ENCODE assay signal across 9 cellular contexts in the genomic region with DNA sequence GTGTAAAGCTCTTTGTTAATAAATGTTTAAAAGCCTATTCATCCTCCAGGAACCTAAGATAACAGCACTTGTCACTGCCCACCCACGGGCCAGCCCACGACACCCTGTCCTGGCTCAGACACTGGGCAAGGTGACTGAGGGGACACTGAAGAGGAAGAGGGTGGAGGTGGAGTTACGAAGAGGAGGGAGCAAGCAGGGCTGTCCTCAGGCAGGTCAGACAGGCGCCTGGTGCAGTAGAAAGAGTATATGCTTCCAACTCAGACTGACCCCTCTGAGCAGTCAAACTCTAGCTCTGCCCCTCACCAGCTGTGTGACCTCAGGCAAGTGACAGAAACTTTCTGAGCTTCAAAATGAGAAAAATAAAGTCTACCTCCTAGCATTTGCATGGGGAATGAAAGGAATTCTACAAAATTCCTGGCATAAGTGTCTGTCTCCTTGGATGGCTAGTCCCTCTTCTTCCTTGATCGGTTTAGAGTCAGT. TPM values are rescaled to one million over a fixed set of nuclear protein-coding genes. Genes with fewer than 3 reads are reported as not detected.
DNase-seq lines count a peak whose midpoint lies in the region; ATAC-seq and TF ChIP-seq lines count a peak whose summit lies in the region.
"Had no signal": no experiment of that assay in that cellular context is flagged by ENCODE, and none has a peak within 500 bp of the region (broad histone marks: within the 10 kb centered on the region; RNA-seq: fewer than 3 reads in every experiment).

No MANE protein-coding gene starts in this region.

- H3K36me3 ChIP-seq in endodermal cell (ENCODE audit: control insufficient read depth, insufficient read depth, low read length) (no peaks in the 10 kb centered on the region), liver (ENCODE audit: control insufficient read depth in 4 of 4, insufficient read depth in 3 of 4, low read depth in 1 of 4, low read length in 3 of 4) (peaks cover 0 to 2% (median under 1%) of the 10 kb centered on the region in 4 donors), suprapubic skin (no peaks in the 10 kb centered on the region), testis (ENCODE audit: low read depth, missing control alignments) (no peaks in the 10 kb centered on the region)

- no peaks in the 10 kb centered on the region for H3K9me3 ChIP-seq in endodermal cell (ENCODE audit: control insufficient read depth, low read length)
- H3K9me3 ChIP-seq in liver (ENCODE audit: control insufficient read depth in 4 of 4, low read length in 3 of 4): no peaks in the 10 kb centered on the region
- no peaks in the 10 kb centered on the region for H3K9me3 ChIP-seq in suprapubic skin
- H3K9me3 ChIP-seq in testis: no peaks in the 10 kb centered on the region

- peak; percentile 62 for DNase-seq in RPMI7951 (ENCODE audit: low read depth)
- DNase-seq in endodermal cell: peak; percentile 72
- no peak for DNase-seq in suprapubic skin (ENCODE audit: low spot score in 2 of 2)
- DNase-seq in activated CD8-positive, alpha-beta memory T cell treated with anti-CD3 and anti-CD28 coated beads, Interleukin-2, amount 50 U/mL, for 48 hours: no peak
- DNase-seq in NCI-H345 (lab: John Stamatoyannopoulos, UW): no peak
- no peak for DNase-seq in testis
- DNase-seq: RPMI8226 had no signal

- TF ChIP-seq CTCF in endodermal cell (conservative IDR thresholded peaks at IDR 0.05) (peak; percentile 40), liver (IDR thresholded peaks at IDR 0.05; ENCODE audit: low read depth, low read length, missing input control) (no peak), suprapubic skin (IDR thresholded peaks at IDR 0.05) (no peak), testis (IDR thresholded peaks at IDR 0.05) (no peak)

- H3K4me1 Mint-ChIP-seq in endodermal cell: peaks cover 26% of the 10 kb centered on the region

- H3K4me3 Mint-ChIP-seq in endodermal cell: no peak overlapping the region

- H3K27me3 Mint-ChIP-seq in endodermal cell (ENCODE audit: insufficient read depth): no peaks in the 10 kb centered on the region

- no peak overlapping the region for H3K9ac ChIP-seq in endodermal cell (ENCODE audit: extremely low read depth, low read length, poor library complexity, severe bottlenecking)
- H3K9ac ChIP-seq in liver (ENCODE audit: low read depth in 1 of 2, low read length in 2 of 2): no peak overlapping the region

- intact Hi-C loops in testis (cut with DNase I; ENCODE audit: low total_unique reads): no loop called here

- WGBS in endodermal cell (ENCODE audit: insufficient coverage in 1 of 2, insufficient read length in 1 of 2), 2 experiments: 20 to 84% methylated on average over 1 to 4 of the region's 5 CpGs
- 49% methylated on average over 5 of the region's 5 CpGs for WGBS in liver
- WGBS in suprapubic skin: 48% methylated on average over 5 of the region's 5 CpGs
- 71 to 77% methylated on average over 5 of the region's 5 CpGs for WGBS in testis, 2 donors

- H3K4me3 ChIP-seq in endodermal cell (ENCODE audit: low read length) (no peak overlapping the region), liver (ENCODE audit: low read depth in 1 of 3, low read length in 3 of 3) (no peak overlapping the region), suprapubic skin (no peak overlapping the region), testis (no peak overlapping the region)

- TF ChIP-seq RAD21 in liver (IDR thresholded peaks at IDR 0.05): no peak

- no peak for TF ChIP-seq EP300 in suprapubic skin (IDR thresholded peaks at IDR 0.05)

- no peaks in the 10 kb centered on the region for H3K36me3 Mint-ChIP-seq in endodermal cell (ENCODE audit: low read depth)

- H3K27me3 ChIP-seq in endodermal cell (ENCODE audit: control insufficient read depth, insufficient read depth, low read length, poor library complexity, severe bottlenecking) (no peaks in the 10 kb centered on the region), liver (ENCODE audit: control insufficient read depth in 4 of 4, insufficient read depth in 4 of 4, low read length in 3 of 4) (no peaks in the 10 kb centered on the region), suprapubic skin (no peaks in the 10 kb centered on the region), testis (no peaks in the 10 kb centered on the region)

- peak overlapping the region; percentile 46 for H3K27ac Mint-ChIP-seq in endodermal cell

- ATAC-seq in GM21390 (IDR thresholded peaks at IDR 0.05; ENCODE audit: unreplicated experiment): no peak

- H3K4me1 ChIP-seq in endodermal cell (ENCODE audit: control insufficient read depth, insufficient read depth, low read length): no peaks in the 10 kb centered on the region
- peaks cover 0 to 15% (median 5%) of the 10 kb centered on the region in 4 donors for H3K4me1 ChIP-seq in liver (ENCODE audit: control insufficient read depth in 4 of 4, insufficient read depth in 4 of 4, low read length in 3 of 4)
- H3K4me1 ChIP-seq in suprapubic skin: peaks cover 17% of the 10 kb centered on the region
- H3K4me1 ChIP-seq in testis: no peaks in the 10 kb centered on the region

- TF ChIP-seq POLR2A in suprapubic skin (IDR thresholded peaks at IDR 0.05) (no peak), testis (IDR thresholded peaks at IDR 0.05) (no peak)

- H3K27ac ChIP-seq in endodermal cell (ENCODE audit: low read depth, low read length) (peak overlapping the region; percentile 45), liver (ENCODE audit: low read depth in 1 of 2, low read length in 2 of 2) (peak overlapping the region; percentile 1 to 5), suprapubic skin (peak overlapping the region; percentile 39), testis (no peak overlapping the region)

- no peaks in the 10 kb centered on the region for H3K9me3 Mint-ChIP-seq in endodermal cell

TF ChIP-seq in liver, 16 proteins besides CTCF, POLR2A, EP300 and RAD21 (continues in another document):
- no peak for TF ChIP-seq NR2F2 (IDR thresholded peaks at IDR 0.05)
- TF ChIP-seq, protein P1, sequence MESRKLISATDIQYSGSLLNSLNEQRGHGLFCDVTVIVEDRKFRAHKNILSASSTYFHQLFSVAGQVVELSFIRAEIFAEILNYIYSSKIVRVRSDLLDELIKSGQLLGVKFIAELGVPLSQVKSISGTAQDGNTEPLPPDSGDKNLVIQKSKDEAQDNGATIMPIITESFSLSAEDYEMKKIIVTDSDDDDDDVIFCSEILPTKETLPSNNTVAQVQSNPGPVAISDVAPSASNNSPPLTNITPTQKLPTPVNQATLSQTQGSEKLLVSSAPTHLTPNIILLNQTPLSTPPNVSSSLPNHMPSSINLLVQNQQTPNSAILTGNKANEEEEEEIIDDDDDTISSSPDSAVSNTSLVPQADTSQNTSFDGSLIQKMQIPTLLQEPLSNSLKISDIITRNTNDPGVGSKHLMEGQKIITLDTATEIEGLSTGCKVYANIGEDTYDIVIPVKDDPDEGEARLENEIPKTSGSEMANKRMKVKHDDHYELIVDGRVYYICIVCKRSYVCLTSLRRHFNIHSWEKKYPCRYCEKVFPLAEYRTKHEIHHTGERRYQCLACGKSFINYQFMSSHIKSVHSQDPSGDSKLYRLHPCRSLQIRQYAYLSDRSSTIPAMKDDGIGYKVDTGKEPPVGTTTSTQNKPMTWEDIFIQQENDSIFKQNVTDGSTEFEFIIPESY (IDR thresholded peaks at IDR 0.05): no peak
- TF ChIP-seq MAX (IDR thresholded peaks at IDR 0.05): no peak
- TF ChIP-seq YY1 (IDR thresholded peaks at IDR 0.05): no peak
- TF ChIP-seq GABPA (IDR thresholded peaks at IDR 0.05 in 1 of 2, conservative IDR thresholded peaks at IDR 0.05 in 1 of 2): no peak
- TF ChIP-seq, protein P2, sequence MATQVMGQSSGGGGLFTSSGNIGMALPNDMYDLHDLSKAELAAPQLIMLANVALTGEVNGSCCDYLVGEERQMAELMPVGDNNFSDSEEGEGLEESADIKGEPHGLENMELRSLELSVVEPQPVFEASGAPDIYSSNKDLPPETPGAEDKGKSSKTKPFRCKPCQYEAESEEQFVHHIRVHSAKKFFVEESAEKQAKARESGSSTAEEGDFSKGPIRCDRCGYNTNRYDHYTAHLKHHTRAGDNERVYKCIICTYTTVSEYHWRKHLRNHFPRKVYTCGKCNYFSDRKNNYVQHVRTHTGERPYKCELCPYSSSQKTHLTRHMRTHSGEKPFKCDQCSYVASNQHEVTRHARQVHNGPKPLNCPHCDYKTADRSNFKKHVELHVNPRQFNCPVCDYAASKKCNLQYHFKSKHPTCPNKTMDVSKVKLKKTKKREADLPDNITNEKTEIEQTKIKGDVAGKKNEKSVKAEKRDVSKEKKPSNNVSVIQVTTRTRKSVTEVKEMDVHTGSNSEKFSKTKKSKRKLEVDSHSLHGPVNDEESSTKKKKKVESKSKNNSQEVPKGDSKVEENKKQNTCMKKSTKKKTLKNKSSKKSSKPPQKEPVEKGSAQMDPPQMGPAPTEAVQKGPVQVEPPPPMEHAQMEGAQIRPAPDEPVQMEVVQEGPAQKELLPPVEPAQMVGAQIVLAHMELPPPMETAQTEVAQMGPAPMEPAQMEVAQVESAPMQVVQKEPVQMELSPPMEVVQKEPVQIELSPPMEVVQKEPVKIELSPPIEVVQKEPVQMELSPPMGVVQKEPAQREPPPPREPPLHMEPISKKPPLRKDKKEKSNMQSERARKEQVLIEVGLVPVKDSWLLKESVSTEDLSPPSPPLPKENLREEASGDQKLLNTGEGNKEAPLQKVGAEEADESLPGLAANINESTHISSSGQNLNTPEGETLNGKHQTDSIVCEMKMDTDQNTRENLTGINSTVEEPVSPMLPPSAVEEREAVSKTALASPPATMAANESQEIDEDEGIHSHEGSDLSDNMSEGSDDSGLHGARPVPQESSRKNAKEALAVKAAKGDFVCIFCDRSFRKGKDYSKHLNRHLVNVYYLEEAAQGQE (IDR thresholded peaks at IDR 0.05): no peak
- no peak for TF ChIP-seq RXRA (IDR thresholded peaks at IDR 0.05)
- TF ChIP-seq FOXA2 (IDR thresholded peaks at IDR 0.05): no peak
- no peak for TF ChIP-seq SP1 (IDR thresholded peaks at IDR 0.05)
- no peak for TF ChIP-seq JUND (IDR thresholded peaks at IDR 0.05)
- no peak for TF ChIP-seq HNF4A (conservative IDR thresholded peaks at IDR 0.05)
- no peak for TF ChIP-seq HNF4G (IDR thresholded peaks at IDR 0.05)
- TF ChIP-seq TAF1 (conservative IDR thresholded peaks at IDR 0.05): no peak
- no peak for TF ChIP-seq FOXA1 (IDR thresholded peaks at IDR 0.05)
- TF ChIP-seq EGR1 (IDR thresholded peaks at IDR 0.05; ENCODE audit: low read depth in 2 of 2): no peak

RNA-seq across cellular contexts. Expression of gene TEX2, which starts 22.8 kb away (rescaled TPM):
- total RNA-seq in RPMI7951 (2014; rRNA removed; shearing (Covaris generic)): 13.4 and 16.7 TPM in 2 replicates
- total RNA-seq in endodermal cell: 10 to 100 TPM; 11.6 to 13.1 TPM
- polyA plus RNA-seq in endodermal cell (2013, experiment 1 of 2): 11.5 TPM
- polyA plus RNA-seq in endodermal cell (2013, experiment 2 of 2): 9.5 TPM
- 10 to 100 TPM; 33.5 to 39.8 TPM for total RNA-seq in liver
- 10 to 100 TPM; 15.9 to 22.9 TPM for polyA plus RNA-seq in liver
- 10 to 100 TPM; 35.5 to 41.3 (median 36.9) TPM for total RNA-seq in suprapubic skin
- total RNA-seq in testis: 10 to 100 TPM; 66.0 to 99.9 TPM
- polyA plus RNA-seq in testis (ENCODE audit: insufficient read depth, low read depth, low replicate concordance): 136 TPM

Comparison
In these comparisons a context has a peak if more than half of its experiments do, and no peak if none do; other contexts are left out.
1. DNase-seq: peak in RPMI7951 (single experiment) and endodermal cell (single experiment); none in suprapubic skin (0 of 2), activated CD8-positive, alpha-beta memory T cell treated with anti-CD3 and anti-CD28 coated beads, Interleukin-2, amount 50 U/mL, for 48 hours (single experiment), NCI-H345 (single experiment) and testis (single experiment).
2. H3K27ac ChIP-seq: peak in endodermal cell (single experiment), liver (2 of 2) and suprapubic skin (single experiment); none in testis (0 of 2).